In genomic region chr1:54160351-54160750, GRCh38 we compare ENCODE assay signal across 19 cellular contexts. TPM values are rescaled to one million over a fixed set of nuclear protein-coding genes. Genes with fewer than 3 reads are reported as not detected.
DNase-seq lines count a peak whose midpoint lies in the region; ATAC-seq, FAIRE-seq and TF ChIP-seq lines count a peak whose summit lies in the region.
"Had no signal": no experiment of that assay in that cellular context is flagged by ENCODE, and none has a peak within 500 bp of the region (broad histone marks: within the 10 kb centered on the region; RNA-seq: fewer than 3 reads in every experiment).

No MANE protein-coding gene starts in this region.

- no peak overlapping the region for H2AFZ ChIP-seq in H1 (ENCODE audit: low read length)
- H2AFZ ChIP-seq: GM23248 had no signal

- no peaks in the 10 kb centered on the region for H3K79me1 ChIP-seq in H1 (ENCODE audit: low read depth, low read length)

- H3K27ac ChIP-seq in heart left ventricle (no peak overlapping the region), H1 (ENCODE audit: low read depth, low read length) (no peak overlapping the region), upper lobe of right lung (no peak overlapping the region)
- H3K27ac ChIP-seq: 22Rv1, GM23248 had no signal

- H4K5ac ChIP-seq in H1 (ENCODE audit: insufficient read length, low read depth, low read length) = no peak overlapping the region

- peaks cover 0 to 7% (median 0%) of the 10 kb centered on the region in 12 donors for H3K4me1 ChIP-seq in heart left ventricle
- H3K4me1 ChIP-seq in H1 (replicated peaks in 1 of 4; ENCODE audit: control insufficient read depth in 3 of 4, insufficient read depth in 4 of 4, low read length in 3 of 4) = no peaks in the 10 kb centered on the region
- H3K4me1 ChIP-seq in upper lobe of right lung = peaks cover 5% of the 10 kb centered on the region

- H3K27me3 ChIP-seq in heart left ventricle = no peaks in the 10 kb centered on the region
- H3K27me3 ChIP-seq in H1 (replicated peaks in 1 of 4; ENCODE audit: control insufficient read depth in 3 of 4, extremely low read depth in 1 of 4, insufficient read depth in 3 of 4, low read length in 3 of 4) = no peaks in the 10 kb centered on the region
- no peaks in the 10 kb centered on the region for H3K27me3 ChIP-seq in upper lobe of right lung

- no peak for TF ChIP-seq EP300 in H1 (IDR thresholded peaks at IDR 0.05; ENCODE audit: borderline replicate concordance in 1 of 2, low read depth in 2 of 2, low read length in 2 of 2)

- H2BK120ac ChIP-seq in H1 (replicated peaks; ENCODE audit: low read depth, low read length) = no peak overlapping the region

- no peak overlapping the region for H2BK20ac ChIP-seq in H1 (ENCODE audit: low read length)

- no peak overlapping the region for H3K14ac ChIP-seq in H1 (ENCODE audit: insufficient read length)

- no peak for TF ChIP-seq CTCF in heart left ventricle (IDR thresholded peaks at IDR 0.05)
- no peak for TF ChIP-seq CTCF in H1 (IDR thresholded peaks at IDR 0.05; ENCODE audit: control extremely low read depth in 1 of 3, insufficient read depth in 1 of 3, low read depth in 1 of 3, low read length in 3 of 3)
- TF ChIP-seq CTCF in upper lobe of right lung (IDR thresholded peaks at IDR 0.05) = no peak

- no peak overlapping the region for H3K18ac ChIP-seq in H1 (ENCODE audit: extremely low read depth, low read length)

- H4K91ac ChIP-seq in H1 (replicated peaks; ENCODE audit: insufficient read length, low read length) = no peak overlapping the region

- no peak overlapping the region for H3K56ac ChIP-seq in H1 (replicated peaks; ENCODE audit: insufficient read length, low read depth, low read length)

- no peak overlapping the region for H3K4me2 ChIP-seq in H1 (ENCODE audit: insufficient read depth in 1 of 2, low read depth in 2 of 2, low read length in 2 of 2)

- 21 to 46% (median 38%) methylated on average over 2 to 3 of the region's 3 CpGs for WGBS in heart left ventricle, 4 donors
- 83% methylated on average over 3 of the region's 3 CpGs; no CpG with 5 or more reads in 1 of the 2 experiments for WGBS in H1 (ENCODE audit: extremely low coverage in 1 of 2, insufficient coverage in 1 of 2, insufficient read length in 1 of 2, insufficient replicate concordance in 2 of 2, low coverage in 1 of 2, low lambda C conversion rate in 2 of 2, missing lambda C conversion rate in 1 of 2), 2 experiments

- H3K4me3 ChIP-seq in heart left ventricle (no peak overlapping the region), H1 (ENCODE audit: extremely low read depth in 1 of 4, insufficient read depth in 2 of 4, low read depth in 3 of 4, low read length in 4 of 4) (no peak overlapping the region), upper lobe of right lung (no peak overlapping the region)
- H3K4me3 ChIP-seq: GM23248 had no signal

- no peak overlapping the region for H3K9ac ChIP-seq in H1 (replicated peaks in 1 of 4; ENCODE audit: extremely low read depth in 1 of 4, low read depth in 3 of 4, low read length in 3 of 4)
- H3K9ac ChIP-seq: GM23248 had no signal

- no peaks in the 10 kb centered on the region for H3K23me2 ChIP-seq in H1 (ENCODE audit: low read depth, low read length)

- no peaks in the 10 kb centered on the region for H3K36me3 Mint-ChIP-seq in memory B cell
- no peaks in the 10 kb centered on the region for H3K36me3 Mint-ChIP-seq in activated T-helper 2 cell treated with anti-CD3 and anti-CD28 coated beads, Interferon-gamma antibody, Interleukin-2, Interleukin-4, amounts not matched to agents 10 μg/mL and 5 μg/mL and 100 μg/mL, durations not matched to agents 14 hours and 24 hours and 36 hours (ENCODE audit: low read depth)

- no peak overlapping the region for H2AK5ac ChIP-seq in H1 (ENCODE audit: low read depth, low read length)

- TF ChIP-seq RAD21 in H1 (IDR thresholded peaks at IDR 0.05 in 1 of 2, conservative IDR thresholded peaks at IDR 0.05 in 1 of 2; ENCODE audit: low read depth in 2 of 2, low read length in 2 of 2) = no peak

- no peaks in the 10 kb centered on the region for H3K79me2 ChIP-seq in H1 (ENCODE audit: control insufficient read depth in 1 of 2, insufficient read depth in 2 of 2, low read length in 2 of 2)

- FAIRE-seq in H1 (lab: Jason Lieb, UNC) = no peak

- H2BK5ac ChIP-seq in H1 (ENCODE audit: low read depth, low read length) = no peak overlapping the region

- no peaks in the 10 kb centered on the region for H3K4me1 Mint-ChIP-seq in memory B cell
- no peaks in the 10 kb centered on the region for H3K4me1 Mint-ChIP-seq in activated T-helper 2 cell treated with anti-CD3 and anti-CD28 coated beads, Interferon-gamma antibody, Interleukin-2, Interleukin-4, amounts not matched to agents 10 μg/mL and 5 μg/mL and 100 μg/mL, durations not matched to agents 14 hours and 24 hours and 36 hours (ENCODE audit: low read depth)
- H3K4me1 Mint-ChIP-seq: B cell had no signal

- peak overlapping the region; percentile 48 for H3K27ac Mint-ChIP-seq in memory B cell
- no peak overlapping the region for H3K27ac Mint-ChIP-seq in activated T-helper 2 cell treated with anti-CD3 and anti-CD28 coated beads, Interferon-gamma antibody, Interleukin-2, Interleukin-4, amounts not matched to agents 10 μg/mL and 5 μg/mL and 100 μg/mL, durations not matched to agents 14 hours and 24 hours and 36 hours
- H3K27ac Mint-ChIP-seq: B cell; CD4-positive, alpha-beta T cell had no signal

- no peak overlapping the region; the same call in 1 of the 2 replicates for H4K8ac ChIP-seq in H1 (ENCODE audit: extremely low read depth, insufficient read depth, low read length)

- H3K4ac ChIP-seq in H1 (replicated peaks; ENCODE audit: insufficient read length, low read depth, low read length) = no peak overlapping the region

- intact Hi-C loops in Right ventricle myocardium inferior (cut with DNase I) (no loop called here), heart left ventricle (cut with DNase I) (no loop called here), upper lobe of right lung (cut with DNase I) (no loop called here)
- intact Hi-C loops in activated T-helper 2 cell treated with anti-CD3 and anti-CD28 coated beads, Interferon-gamma antibody, Interleukin-2, Interleukin-4, amounts not matched to agents 10 μg/mL and 5 μg/mL and 100 μg/mL, durations not matched to agents 14 hours and 24 hours and 36 hours (cut with micrococcal nuclease) = no loop called here

- CTCF ChIA-PET in H1 (lab: Charles Lee; ENCODE audit: partially characterized antibody) = no interaction called here

- ATAC-seq in Right ventricle myocardium inferior (no peak), heart left ventricle (no peak), memory B cell (ENCODE audit: low read depth) (no peak), upper lobe of right lung (peak; percentile 26), GM18502 (IDR thresholded peaks at IDR 0.05; ENCODE audit: poor library complexity, unreplicated experiment) (no peak), GM18907 (IDR thresholded peaks at IDR 0.05; ENCODE audit: unreplicated experiment) (no peak)
- ATAC-seq: HCT116 had no signal

- POLR2A ChIA-PET in H1 (lab: Charles Lee; ENCODE audit: partially characterized antibody) = interaction anchor here (0.8 kb wide), 1 partner anchor 24 kb away, joined by 3 read pairs; no protein-coding TSS in a partner anchor

- H4K20me1 ChIP-seq in H1 (replicated peaks in 1 of 2; ENCODE audit: control insufficient read depth in 1 of 2, insufficient read depth in 2 of 2, low read length in 2 of 2) = no peaks in the 10 kb centered on the region

- H3K4me3 Mint-ChIP-seq in memory B cell = no peak overlapping the region
- no peak overlapping the region for H3K4me3 Mint-ChIP-seq in activated T-helper 2 cell treated with anti-CD3 and anti-CD28 coated beads, Interferon-gamma antibody, Interleukin-2, Interleukin-4, amounts not matched to agents 10 μg/mL and 5 μg/mL and 100 μg/mL, durations not matched to agents 14 hours and 24 hours and 36 hours (ENCODE audit: low read depth)
- H3K4me3 Mint-ChIP-seq: B cell; CD4-positive, alpha-beta T cell had no signal

- no peak overlapping the region for H3K23ac ChIP-seq in H1 (ENCODE audit: insufficient read length)

- TF ChIP-seq POLR2A in heart left ventricle (IDR thresholded peaks at IDR 0.05) (no peak), H1 (IDR thresholded peaks at IDR 0.05; ENCODE audit: control extremely low read depth in 1 of 2, low read depth in 2 of 2, low read length in 2 of 2) (no peak)

- H3K27me3 Mint-ChIP-seq in memory B cell = peaks cover 3% of the 10 kb centered on the region
- no peaks in the 10 kb centered on the region for H3K27me3 Mint-ChIP-seq in activated T-helper 2 cell treated with anti-CD3 and anti-CD28 coated beads, Interferon-gamma antibody, Interleukin-2, Interleukin-4, amounts not matched to agents 10 μg/mL and 5 μg/mL and 100 μg/mL, durations not matched to agents 14 hours and 24 hours and 36 hours (ENCODE audit: low read depth)
- H3K27me3 Mint-ChIP-seq: B cell; CD4-positive, alpha-beta T cell had no signal

- no peaks in the 10 kb centered on the region for H3K9me3 Mint-ChIP-seq in memory B cell
- no peaks in the 10 kb centered on the region for H3K9me3 Mint-ChIP-seq in activated T-helper 2 cell treated with anti-CD3 and anti-CD28 coated beads, Interferon-gamma antibody, Interleukin-2, Interleukin-4, amounts not matched to agents 10 μg/mL and 5 μg/mL and 100 μg/mL, durations not matched to agents 14 hours and 24 hours and 36 hours
- H3K9me3 Mint-ChIP-seq: CD4-positive, alpha-beta T cell had no signal

- peak; percentile 48 for DNase-seq in Right ventricle myocardium inferior (ENCODE audit: missing footprints)
- DNase-seq in heart left ventricle = no peak
- DNase-seq in H1 (ENCODE audit: low read depth in 1 of 2, low spot score in 2 of 2) = no peak
- DNase-seq in memory B cell (ENCODE audit: low spot score in 2 of 2) = no peak
- no peak for DNase-seq in upper lobe of right lung
- DNase-seq in activated T-helper 2 cell treated with anti-CD3 and anti-CD28 coated beads, Interferon-gamma antibody, Interleukin-2, Interleukin-4, amounts not matched to agents 10 μg/mL and 5 μg/mL and 100 μg/mL, durations not matched to agents 14 hours and 24 hours and 36 hours (ENCODE audit: low spot score) = no peak
- DNase-seq: CD4-positive, alpha-beta T cell; DMS53; GM23248; KBM-7; NCI-H1694 treated with DMSO at 0.1 percent for 48 hours; NCI-H524; NCI-H82 had no signal

- H3K9me3 ChIP-seq in heart left ventricle = no peaks in the 10 kb centered on the region
- H3K9me3 ChIP-seq in H1 (ENCODE audit: insufficient read depth in 2 of 2, low read depth in 1 of 2, low read length in 1 of 2) = no peaks in the 10 kb centered on the region
- H3K9me3 ChIP-seq in upper lobe of right lung = no peaks in the 10 kb centered on the region

- H2BK15ac ChIP-seq in H1 (ENCODE audit: low read length) = 0 out of 2 replicates have a peak overlapping the region, but pooled peaks have one; percentile 31

- H2BK12ac ChIP-seq in H1 (ENCODE audit: low read depth, low read length) = 0 out of 2 replicates have a peak overlapping the region, but pooled peaks have one; percentile 39

- H3K36me3 ChIP-seq in heart left ventricle (no peaks in the 10 kb centered on the region), H1 (ENCODE audit: control insufficient read depth in 2 of 4, insufficient read depth in 4 of 4, low read length in 3 of 4) (no peaks in the 10 kb centered on the region), upper lobe of right lung (no peaks in the 10 kb centered on the region)

RNA-seq across cellular contexts. Expression of gene CDCP2, which starts 7.6 kb away (rescaled TPM):
- total RNA-seq in Right ventricle myocardium inferior = not detected
- total RNA-seq in heart left ventricle = under 1 TPM in 1 of 9 donors, not detected in 8; 0.29 TPM
- polyA plus RNA-seq in heart left ventricle = not detected
- total RNA-seq in H1 (2021; fragmentation: NEBNext Ultra II Directional; extraction: Animal tissue kit (Norgen Biotek cat#: 25700)) = not detected in 2 replicates
- polyA plus RNA-seq in H1 (2011; rRNA removed) = not detected in 2 replicates
- polyA plus RNA-seq in H1 (2011; cell fraction: cytosol; rRNA removed) = not detected
- polyA plus RNA-seq in H1 (2011; cell fraction: nucleus; rRNA removed) = 0.04 TPM
- polyA plus RNA-seq in H1 (2012, experiment 1 of 2) = not detected in 4 replicates
- polyA plus RNA-seq in H1 (2012, experiment 2 of 2) = not detected
- not detected for polyA plus RNA-seq in H1 (2013, experiment 1 of 2)
- not detected for polyA plus RNA-seq in H1 (2013, experiment 2 of 2)
- 0.19 TPM in 1 of 2 replicates, not detected in the other for polyA minus RNA-seq in H1 (2011; rRNA and poly(A)+ RNA removed)
- not detected for polyA minus RNA-seq in H1 (2011; cell fraction: cytosol; rRNA and poly(A)+ RNA removed)
- polyA minus RNA-seq in H1 (2011; cell fraction: nucleus; rRNA and poly(A)+ RNA removed) = not detected
- 0.35 TPM for total RNA-seq in upper lobe of right lung
- not detected in 2 replicates for total RNA-seq in activated T-helper 2 cell treated with anti-CD3 and anti-CD28 coated beads, Interferon-gamma antibody, Interleukin-2, Interleukin-4, amounts not matched to agents 10 μg/mL and 5 μg/mL and 100 μg/mL, durations not matched to agents 14 hours and 24 hours and 36 hours
- total RNA-seq: B cell; CD4-positive, alpha-beta T cell; GM23248; RPMI7951 had no signal
- polyA plus RNA-seq: GM23248 had no signal

RNA-seq across cellular contexts. Expression of gene CYB5RL, which starts 39.5 kb away (rescaled TPM):
- total RNA-seq in Right ventricle myocardium inferior (3.9 TPM), heart left ventricle (1 to 10 TPM; 2.8 to 7.5 (median 4.4) TPM), upper lobe of right lung (8.8 TPM)
- polyA plus RNA-seq in heart left ventricle (1 to 10 TPM; 2.2 to 2.7 TPM), H1 (2011; rRNA removed) (13.2 and 14.8 TPM in 2 replicates)
- 14.1 and 15.1 TPM in 2 replicates for total RNA-seq in H1 (2021; fragmentation: NEBNext Ultra II Directional; extraction: Animal tissue kit (Norgen Biotek cat#: 25700))
- polyA plus RNA-seq in H1 (2011; cell fraction: cytosol; rRNA removed) = 15.9 TPM
- 17.3 TPM for polyA plus RNA-seq in H1 (2011; cell fraction: nucleus; rRNA removed)
- 10.0 to 12.0 TPM (median 10.7 TPM) in 4 replicates for polyA plus RNA-seq in H1 (2012, experiment 1 of 2)
- polyA plus RNA-seq in H1 (2012, experiment 2 of 2) = 7.0 TPM
- 8.2 TPM for polyA plus RNA-seq in H1 (2013, experiment 1 of 2)
- polyA plus RNA-seq in H1 (2013, experiment 2 of 2) = 8.5 TPM
- 18.8 and 22.4 TPM in 2 replicates for polyA minus RNA-seq in H1 (2011; rRNA and poly(A)+ RNA removed)
- 5.1 TPM for polyA minus RNA-seq in H1 (2011; cell fraction: cytosol; rRNA and poly(A)+ RNA removed)
- polyA minus RNA-seq in H1 (2011; cell fraction: nucleus; rRNA and poly(A)+ RNA removed) = 14.9 TPM
- 10.2 and 12.2 TPM in 2 replicates for total RNA-seq in activated T-helper 2 cell treated with anti-CD3 and anti-CD28 coated beads, Interferon-gamma antibody, Interleukin-2, Interleukin-4, amounts not matched to agents 10 μg/mL and 5 μg/mL and 100 μg/mL, durations not matched to agents 14 hours and 24 hours and 36 hours

RNA-seq across cellular contexts. Expression of gene MRPL37, which starts 39.6 kb away (rescaled TPM):
- total RNA-seq in Right ventricle myocardium inferior = 85.2 TPM
- 100 to 1,000 TPM in 2 of 9 donors, 10 to 100 TPM in 7; 75.6 to 122 (median 89.3) TPM for total RNA-seq in heart left ventricle
- 10 to 100 TPM; 46.7 to 78.1 TPM for polyA plus RNA-seq in heart left ventricle
- total RNA-seq in H1 (2021; fragmentation: NEBNext Ultra II Directional; extraction: Animal tissue kit (Norgen Biotek cat#: 25700)) = 126 and 129 TPM in 2 replicates
- 45.5 and 66.6 TPM in 2 replicates for polyA plus RNA-seq in H1 (2011; rRNA removed)
- 50.6 TPM for polyA plus RNA-seq in H1 (2011; cell fraction: cytosol; rRNA removed)
- 44.3 TPM for polyA plus RNA-seq in H1 (2011; cell fraction: nucleus; rRNA removed)
- 139 to 155 TPM (median 151 TPM) in 4 replicates for polyA plus RNA-seq in H1 (2012, experiment 1 of 2)
- polyA plus RNA-seq in H1 (2012, experiment 2 of 2) = 260 TPM
- polyA plus RNA-seq in H1 (2013, experiment 1 of 2) = 113 TPM
- 115 TPM for polyA plus RNA-seq in H1 (2013, experiment 2 of 2)
- polyA minus RNA-seq in H1 (2011; rRNA and poly(A)+ RNA removed) = 36.0 and 42.4 TPM in 2 replicates
- polyA minus RNA-seq in H1 (2011; cell fraction: cytosol; rRNA and poly(A)+ RNA removed) = 23.6 TPM
- polyA minus RNA-seq in H1 (2011; cell fraction: nucleus; rRNA and poly(A)+ RNA removed) = 26.2 TPM
- 41.9 TPM for total RNA-seq in upper lobe of right lung
- 130 and 134 TPM in 2 replicates for total RNA-seq in activated T-helper 2 cell treated with anti-CD3 and anti-CD28 coated beads, Interferon-gamma antibody, Interleukin-2, Interleukin-4, amounts not matched to agents 10 μg/mL and 5 μg/mL and 100 μg/mL, durations not matched to agents 14 hours and 24 hours and 36 hours
